21 cellular contexts compared by ENCODE assay signal in genomic region chr1:157096881-157097280, GRCh38. TPM values are rescaled to one million over a fixed set of nuclear protein-coding genes. Genes with fewer than 3 reads are reported as not detected.
"Had no signal": no experiment of that assay in that cellular context is flagged by ENCODE, and none has a peak within 500 bp of the region (broad histone marks: within the 10 kb centered on the region; RNA-seq: fewer than 3 reads in every experiment).

No MANE protein-coding gene starts in this region.

- ATAC-seq: K562, SK-N-SH treated with all-trans-retinoic acid at 6 μM for 48 hours had no signal

- DNase-seq: Kasumi-1, MM.1S, NCI-H1092 treated with DMSO at 0.1 percent for 48 hours, NCI-H1436, NCI-H187, NCI-H2029, NCI-H2081 treated with DMSO at 0.1 percent for 48 hours, NCI-H2171, NCI-H226, NCI-H446, NCI-H510A, NCI-H524 treated with DMSO at 0.1 percent for 48 hours, NCI-H69, NCI-H774, RPMI8226, SHP77 had no signal

- H3K27ac ChIP-seq: HL-60, KMS-11 had no signal

- H3K4me3 ChIP-seq: K562 had no signal

RNA-seq across cellular contexts. Expression of gene ETV3L, which starts 2.7 kb away (rescaled TPM):
- total RNA-seq: K562, M059J had no signal
